8 cellular contexts compared by ENCODE assay signal in genomic region chr1:45011837-45012638, GRCh38. TPM values are rescaled to one million over a fixed set of nuclear protein-coding genes. Genes with fewer than 3 reads are reported as not detected.
DNase-seq lines count a peak whose midpoint lies in the region; ATAC-seq and TF ChIP-seq lines count a peak whose summit lies in the region.

Gene UROD (plus strand): TSS chr1:45012254. CDS start chr1:45012266, 12 bp downstream.

- peaks cover 2 to 53% (median 34%) of the 10 kb centered on the region in 12 donors for H3K4me1 ChIP-seq in heart left ventricle

- H3K36me3 ChIP-seq in heart left ventricle, result peaks cover 0 to 52% (median 45%) of the 10 kb centered on the region in 9 donors

- H3K27ac ChIP-seq in adipose tissue (ENCODE audit: low read depth, low read length) (peak within 1 kb of the TSS; percentile 51), heart left ventricle (peak within 1 kb of the TSS; percentile 66 to 90 (median 84))

- H3K27me3 Mint-ChIP-seq in T-cell (no peaks in the 10 kb centered on the region), type B pancreatic cell (no peaks in the 10 kb centered on the region)

- no peak for TF ChIP-seq CTCF in GM10266 (IDR thresholded peaks at IDR 0.05; ENCODE audit: control insufficient read depth, insufficient read depth, low read depth, missing control alignments)
- TF ChIP-seq CTCF in heart left ventricle (IDR thresholded peaks at IDR 0.05), result peak in 1 of 12 donors; percentile 3
- no peak for TF ChIP-seq CTCF in type B pancreatic cell (conservative IDR thresholded peaks at IDR 0.05)

- peak; percentile 64 for ATAC-seq in HG02763 (IDR thresholded peaks at IDR 0.05; ENCODE audit: unreplicated experiment)
- ATAC-seq in T-cell (replicated peaks in 1 of 4), result peak; percentile 79 to 86 (median 80)
- ATAC-seq in heart left ventricle, result peak; percentile 91 to 97 (median 95)

- H3K4me3 Mint-ChIP-seq in T-cell (peak within 1 kb of the TSS; percentile 82 to 94 (median 90)), type B pancreatic cell (peak within 1 kb of the TSS; percentile 89)

- intact Hi-C loops in heart left ventricle (cut with DNase I), result loop anchor here (1.0 to 10.0 kb wide), 16 partner anchors 25 to 563 kb away; partner anchors contain the start of genes TESK2 (in 7 of the 10), BEST4 (in 3 of the 10), EIF2B3 (in 2 of the 10) and RNU5D-1 (in 2 of the 10)

- POLR2A ChIA-PET in T-cell (lab: Charles Lee), result interaction anchor here (0.6 to 1.5 kb wide), 8 partner anchors 24 to 329 kb away, joined by 3 to 32 read pairs (median 5); partner anchors contain the start of genes EIF2B3 (in 1 of the 2) and RPS8 (in 1 of the 2)

- peaks cover 51 to 59% (median 55%) of the 10 kb centered on the region in 3 donors for H3K4me1 Mint-ChIP-seq in T-cell
- peaks cover 27% of the 10 kb centered on the region for H3K4me1 Mint-ChIP-seq in type B pancreatic cell (ENCODE audit: unreplicated experiment)

- H3K27ac Mint-ChIP-seq in T-cell (peak within 1 kb of the TSS; percentile 88 to 91), type B pancreatic cell (peak within 1 kb of the TSS; percentile 86)

- H3K4me3 ChIP-seq in heart left ventricle, result peak within 1 kb of the TSS; percentile 78 to 100 (median 93)

- CTCF ChIA-PET in T-cell (lab: Charles Lee), result interaction anchor here (0.6 to 6.1 kb wide), 13 partner anchors 9 to 488 kb away, joined by 3 to 124 read pairs (median 7); partner anchors contain the start of genes CCDC163 (in 1 of the 2), EIF2B3 (in 1 of the 2), MMACHC (in 1 of the 2) and MUTYH (in 1 of the 2)

- 1% methylated on average over 21 of the region's 21 CpGs for WGBS in adipose tissue, 3 donors
- WGBS in heart left ventricle, 4 donors, result 1% methylated on average over 20 to 21 of the region's 21 CpGs

- peak in 1 of 2 donors; percentile 50 for TF ChIP-seq POLR2A in heart left ventricle (IDR thresholded peaks at IDR 0.05)

- no peaks in the 10 kb centered on the region for H3K27me3 ChIP-seq in heart left ventricle

- DNase-seq in GM10266 (ENCODE audit: extremely low spot score) (peak; percentile 95), NCI-H1417 treated with DMSO at 0.1 percent for 48 hours (lab: John Stamatoyannopoulos, UW) (peak; percentile 77), T-cell (peak; percentile 69 to 94 (median 89)), heart left ventricle (peak; percentile 91 to 96 (median 92)), pons (ENCODE audit: low spot score) (peak; percentile 96), type B pancreatic cell (ENCODE audit: extremely low spot score, unreplicated experiment) (peak; percentile 85)

- H3K9me3 ChIP-seq in heart left ventricle, result no peaks in the 10 kb centered on the region

- H3K36me3 Mint-ChIP-seq in T-cell (peaks cover 30% of the 10 kb centered on the region), type B pancreatic cell (peaks cover 9% of the 10 kb centered on the region)

- H3K9me3 Mint-ChIP-seq in T-cell (no peaks in the 10 kb centered on the region), type B pancreatic cell (no peaks in the 10 kb centered on the region)

RNA-seq across cellular contexts. Expression of gene UROD, which starts in this region (rescaled TPM):
- total RNA-seq in T-cell (10 to 100 TPM; 52.0 to 58.6 (median 57.3) TPM), heart left ventricle (10 to 100 TPM; 58.2 to 95.8 (median 78.4) TPM), type B pancreatic cell (ENCODE audit: low replicate concordance) (49.4 and 84.7 TPM in 2 replicates)
- polyA plus RNA-seq in adipose tissue (100 to 1,000 TPM in 2 of 3 donors, 10 to 100 TPM in 1; 34.7 to 104 (median 101) TPM), heart left ventricle (10 to 100 TPM; 80.6 to 89.3 TPM)

Comparison
In these comparisons a context has a peak if more than half of its experiments do, and no peak if none do; other contexts are left out.
1. Peak in every context shown above with its lines: DNase-seq, ATAC-seq, H3K4me3 ChIP-seq and H3K27ac ChIP-seq.